Comparison of ENCODE assay signal across 13 cellular contexts in genomic region chrX:17697191-17697590, GRCh38. TPM values are rescaled to one million over a fixed set of nuclear protein-coding genes. Genes with fewer than 3 reads are reported as not detected.
DNase-seq lines count a peak whose midpoint lies in the region; ATAC-seq, FAIRE-seq and TF ChIP-seq lines count a peak whose summit lies in the region.
"Had no signal": no experiment of that assay in that cellular context is flagged by ENCODE, and none has a peak within 500 bp of the region (broad histone marks: within the 10 kb centered on the region; RNA-seq: fewer than 3 reads in every experiment).

No MANE protein-coding gene starts in this region.

- H3K27ac ChIP-seq in body of pancreas (no peak overlapping the region), HepG2 (ENCODE audit: extremely low read length, insufficient read depth, low read length) (no peak overlapping the region)
- H3K27ac ChIP-seq: skin epidermis, tibial artery had no signal

- CTCF ChIA-PET in HepG2 (lab: Yijun Ruan, JAX; ENCODE audit: low intra/inter-chr PET ratio, low total read pairs) = interaction anchor here (0.7 kb wide), 1 partner anchor 91 kb away, joined by 3 read pairs; no protein-coding TSS in a partner anchor

- H3K36me3 ChIP-seq in body of pancreas (replicated peaks in 1 of 2; ENCODE audit: insufficient read depth in 1 of 2, low read depth in 2 of 2) (no peaks in the 10 kb centered on the region), HepG2 (replicated peaks in 1 of 2; ENCODE audit: control insufficient read depth in 1 of 2, insufficient read depth in 2 of 2, low read length in 2 of 2) (no peaks in the 10 kb centered on the region)
- H3K36me3 ChIP-seq: tibial artery had no signal

- DNase-seq in D721Med (ENCODE audit: insufficient read length, low spot score) (no peak), HuH-7 (ENCODE audit: low spot score) (peak; percentile 3), body of pancreas (no peak), HepG2 (ENCODE audit: low spot score) (peak; percentile 56), NCI-H446 treated with DMSO at 0.1 percent for 48 hours (lab: John Stamatoyannopoulos, UW) (no peak)
- no peak for DNase-seq in activated T-cell treated with anti-CD3 and anti-CD28 coated beads, Interleukin-2, amount 50 U/mL, for 1 hour
- DNase-seq: activated CD4-positive, alpha-beta T cell treated with anti-CD3 and anti-CD28 coated beads for 48 hours; NCI-H510A; tibial artery had no signal

- no peaks in the 10 kb centered on the region for H3K9me3 ChIP-seq in body of pancreas
- H3K9me3 ChIP-seq in HepG2 (ENCODE audit: low read length) = no peaks in the 10 kb centered on the region
- H3K9me3 ChIP-seq: tibial artery had no signal

- WGBS in body of pancreas, 2 donors = 8 to 19% methylated on average over 1 of the region's 1 CpG
- WGBS in HepG2 (ENCODE audit: low lambda C conversion rate) = 7% methylated on average over 1 of the region's 1 CpG

- H3K27me3 ChIP-seq in body of pancreas = no peaks in the 10 kb centered on the region
- H3K27me3 ChIP-seq in HepG2 (ENCODE audit: control insufficient read depth in 1 of 2, insufficient read depth in 2 of 2, low read length in 2 of 2) = no peaks in the 10 kb centered on the region
- H3K27me3 ChIP-seq: tibial artery had no signal

- H3K4me1 ChIP-seq in body of pancreas (no peaks in the 10 kb centered on the region), HepG2 (ENCODE audit: insufficient read depth, low read length) (0 out of 2 replicates have a peak, but pooled peaks cover 5% of the 10 kb centered on the region)
- H3K4me1 ChIP-seq: tibial artery had no signal

- H3K4me3 ChIP-seq in body of pancreas (no peak overlapping the region), HepG2 (replicated peaks in 1 of 3; ENCODE audit: insufficient read depth in 1 of 3, low read depth in 2 of 3, low read length in 3 of 3) (no peak overlapping the region)
- H3K4me3 ChIP-seq: skin epidermis, tibial artery had no signal

- no peaks in the 10 kb centered on the region for H4K20me1 ChIP-seq in HepG2 (ENCODE audit: insufficient read depth, low read length)

- no TSS peak for BruUV-seq in HepG2 (replicated peaks; lab: Mats Ljungman, UMichigan)

- ATAC-seq in body of pancreas (no peak), HepG2 (peak; percentile 58; the same call in 2 of the 3 replicates), HG02623 (IDR thresholded peaks at IDR 0.05; ENCODE audit: unreplicated experiment) (no peak), GM21381 (IDR thresholded peaks at IDR 0.05; ENCODE audit: unreplicated experiment) (no peak)

- FAIRE-seq in D721Med (lab: Jason Lieb, UNC) = no peak
- no peak for FAIRE-seq in HepG2 (lab: Jason Lieb, UNC)
- FAIRE-seq: GM12891 had no signal

- no peak for TF ChIP-seq EP300 in HepG2 (IDR thresholded peaks at IDR 0.05; ENCODE audit: low read depth in 2 of 2, low read length in 2 of 2)
- TF ChIP-seq EP300 in HepG2 (CRISPR knock-in tag; IDR thresholded peaks at IDR 0.05; ENCODE audit: borderline replicate concordance) = no peak

- no peak for TF ChIP-seq POLR2A in body of pancreas (IDR thresholded peaks at IDR 0.05)
- TF ChIP-seq POLR2A in HepG2 (IDR thresholded peaks at IDR 0.05; ENCODE audit: insufficient read depth in 1 of 2, low read depth in 2 of 2, low read length in 2 of 2) = no peak

- POLR2A ChIA-PET in HepG2 (lab: Yijun Ruan, JAX) = no interaction called here

- TF ChIP-seq CTCF in D721Med (IDR thresholded peaks at IDR 0.05; ENCODE audit: insufficient read depth, missing control alignments) (peak; percentile 18), body of pancreas (IDR thresholded peaks at IDR 0.05) (peak in 4 of 7 experiments; percentile 16 to 27 (median 24)), HepG2 (CRISPR knock-in tag; IDR thresholded peaks at IDR 0.05) (peak; percentile 69)

- in situ Hi-C loops in HepG2 (cut with HindIII; ENCODE audit: extremely low pct_ligation_motif_present, low pct_unique_long_range_greater_than_20kb) = loop anchor here (25.0 kb wide), 1 partner anchor 460 kb away; no protein-coding TSS in a partner anchor

- H3K9ac ChIP-seq in HepG2 (ENCODE audit: insufficient read depth, low read depth, low read length) = no peak overlapping the region

- H2AFZ ChIP-seq in HepG2 (ENCODE audit: low read length) = no peak overlapping the region

- TF ChIP-seq RAD21 in HepG2 (CRISPR knock-in tag; IDR thresholded peaks at IDR 0.05) = 0 out of 2 replicates have a peak, but pooled peaks have one; percentile 27

- no peak overlapping the region for H3K4me2 ChIP-seq in HepG2 (ENCODE audit: low read depth, low read length)

- intact Hi-C loops in body of pancreas (cut with DNase I) (no loop called here), HepG2 (cut with micrococcal nuclease; ENCODE audit: unreplicated experiment) (loop anchor here (5.0 to 10.0 kb wide), 2 partner anchors 518 to 680 kb away; no protein-coding TSS in a partner anchor)

- no peaks in the 10 kb centered on the region for H3K79me2 ChIP-seq in HepG2 (ENCODE audit: insufficient read depth, low read length)

TF ChIP-seq in HepG2, 621 proteins besides CTCF, POLR2A, EP300 and RAD21:
- TF ChIP-seq CEBPB (IDR thresholded peaks at IDR 0.05; ENCODE audit: borderline replicate concordance, low read depth, low read length) (peak; percentile 10; the same call in 1 of the 2 replicates), STAG1 (CRISPR knock-in tag; IDR thresholded peaks at IDR 0.05) (peak; percentile 74), GLI4 (CRISPR knock-in tag; IDR thresholded peaks at IDR 0.05; ENCODE audit: borderline replicate concordance) (no peak), MXD3 (CRISPR knock-in tag; IDR thresholded peaks at IDR 0.05) (no peak), ARID3A (IDR thresholded peaks at IDR 0.05; ENCODE audit: low read depth, low read length) (0 out of 2 replicates have a peak, but pooled peaks have one; percentile 17), SMC3 (IDR thresholded peaks at IDR 0.05; ENCODE audit: low read length) (peak; percentile 51; the same call in 1 of the 2 replicates), ZBTB7A (CRISPR knock-in tag; IDR thresholded peaks at IDR 0.05) (no peak)
TF ChIP-seq in HepG2: peak in this region for 4.

RNA-seq across cellular contexts. Expression of gene SCML1, which starts 40.1 kb away (rescaled TPM):
- 10 to 100 TPM in 1 of 2 donors, 1 to 10 TPM in 1; 9.3 to 11.2 TPM for total RNA-seq in body of pancreas
- total RNA-seq in HepG2 (2016; rRNA removed; fragmentation: Illumina TruSeq; extraction: Trizol) = 24.2 and 29.0 TPM in 2 replicates
- 3.4 and 3.6 TPM in 2 replicates for total RNA-seq in HepG2 (2016; cell fraction: cytosol; rRNA removed; fragmentation: Illumina TruSeq; extraction: Trizol; ENCODE audit: low read depth)
- total RNA-seq in HepG2 (2016; cell fraction: insoluble cytoplasmic fraction; rRNA removed; fragmentation: Illumina TruSeq; extraction: Trizol) = 25.6 and 30.1 TPM in 2 replicates
- 15.1 and 16.1 TPM in 2 replicates for total RNA-seq in HepG2 (2016; cell fraction: membrane; rRNA removed; fragmentation: Illumina TruSeq; extraction: Trizol)
- total RNA-seq in HepG2 (2016; cell fraction: nucleus; rRNA removed; fragmentation: Illumina TruSeq; extraction: Trizol) = 46.3 and 51.2 TPM in 2 replicates
- polyA plus RNA-seq in HepG2 (2011; rRNA removed) = 98.2 and 129 TPM in 2 replicates
- 52.1 and 54.9 TPM in 2 replicates for polyA plus RNA-seq in HepG2 (2011; cell fraction: cytosol; rRNA removed)
- polyA plus RNA-seq in HepG2 (2011; cell fraction: nucleus; rRNA removed) = 132 and 134 TPM in 2 replicates
- polyA plus RNA-seq in HepG2 (2012) = 50.7 and 55.4 TPM in 2 replicates
- 2.7 and 4.0 TPM in 2 replicates for polyA plus RNA-seq in HepG2 (2016; cell fraction: cytosol; fragmentation: Illumina TruSeq; extraction: Trizol; ENCODE audit: low read depth)
- 41.9 and 45.6 TPM in 2 replicates for polyA plus RNA-seq in HepG2 (2016; cell fraction: insoluble cytoplasmic fraction; fragmentation: Illumina TruSeq; extraction: Trizol; ENCODE audit: low read depth)
- 14.3 and 15.0 TPM in 2 replicates for polyA plus RNA-seq in HepG2 (2016; cell fraction: membrane; fragmentation: Illumina TruSeq; extraction: Trizol; ENCODE audit: low read depth)
- polyA plus RNA-seq in HepG2 (2016; cell fraction: nucleus; fragmentation: Illumina TruSeq; extraction: Trizol; ENCODE audit: insufficient read depth, low read depth) = 122 and 131 TPM in 2 replicates
- polyA minus RNA-seq in HepG2 (2011; rRNA and poly(A)+ RNA removed; ENCODE audit: low replicate concordance) = 29.6 and 74.2 TPM in 2 replicates
- 26.4 and 26.5 TPM in 2 replicates for polyA minus RNA-seq in HepG2 (2011; cell fraction: cytosol; rRNA and poly(A)+ RNA removed)
- polyA minus RNA-seq in HepG2 (2011; cell fraction: nucleus; rRNA and poly(A)+ RNA removed) = 77.5 and 82.1 TPM in 2 replicates

Comparison
In these comparisons a context has a peak if more than half of its experiments do, and no peak if none do; other contexts are left out.
1. DNase-seq: peak in HuH-7 (single experiment) and HepG2 (single experiment); none in D721Med (single experiment), body of pancreas (0 of 4), activated T-cell treated with anti-CD3 and anti-CD28 coated beads, Interleukin-2, amount 50 U/mL, for 1 hour (single experiment) and NCI-H446 treated with DMSO at 0.1 percent for 48 hours (single experiment).
2. CTCF ChIP-seq: peak in every context shown above with its lines; median percentile 69 in HepG2; 24 in body of pancreas; 18 in D721Med.